Comparison of ENCODE assay signal across 2 cellular contexts in genomic region chrX:29941292-29941691, GRCh38.
TF ChIP-seq lines count a peak whose summit lies in the region.

No MANE protein-coding gene starts in this region.

TF ChIP-seq in IMR-90, 13 proteins besides CTCF, POLR2A, EP300 and RAD21:
- TF ChIP-seq NFE2L2 (IDR thresholded peaks at IDR 0.05; ENCODE audit: low read depth, low read length) (no peak), CEBPB (IDR thresholded peaks at IDR 0.05; ENCODE audit: low read depth, low read length) (no peak), BHLHE40 (IDR thresholded peaks at IDR 0.05; ENCODE audit: low read depth, low read length) (no peak), USF2 (IDR thresholded peaks at IDR 0.05; ENCODE audit: low read depth, low read length) (no peak), RCOR1 (IDR thresholded peaks at IDR 0.05; ENCODE audit: insufficient replicate concordance, low read length) (no peak), MXI1 (IDR thresholded peaks at IDR 0.05; ENCODE audit: borderline replicate concordance, low read depth, low read length) (no peak), RFX5 (IDR thresholded peaks at IDR 0.05; ENCODE audit: low read depth, low read length) (no peak), CHD1 (IDR thresholded peaks at IDR 0.05; ENCODE audit: low read depth, low read length) (no peak), ELK1 (IDR thresholded peaks at IDR 0.05; ENCODE audit: borderline replicate concordance, low read depth, low read length) (no peak), SMC3 (IDR thresholded peaks at IDR 0.05; ENCODE audit: low read depth, low read length) (no peak), FOS (IDR thresholded peaks at IDR 0.05; ENCODE audit: low read depth, low read length) (no peak), MAFK (IDR thresholded peaks at IDR 0.05; ENCODE audit: low read depth, low read length) (no peak), MAZ (IDR thresholded peaks at IDR 0.05; ENCODE audit: borderline replicate concordance, low read depth, low read length) (no peak)

TF ChIP-seq in neural cell, 6 proteins besides CTCF, POLR2A, EP300 and RAD21:
- TF ChIP-seq MXI1 (conservative IDR thresholded peaks at IDR 0.05; ENCODE audit: poor library complexity, severe bottlenecking) (no peak), REST (IDR thresholded peaks at IDR 0.05; ENCODE audit: borderline replicate concordance) (no peak), EZH2 (IDR thresholded peaks at IDR 0.05; ENCODE audit: borderline replicate concordance, insufficient read depth, low read length, poor library complexity, severe bottlenecking) (no peak), TAF1 (IDR thresholded peaks at IDR 0.05; ENCODE audit: low read depth) (no peak), SMC3 (conservative IDR thresholded peaks at IDR 0.05; ENCODE audit: poor library complexity) (no peak), POLR2AphosphoS5 (IDR thresholded peaks at IDR 0.05) (no peak)
